10 cellular contexts compared by ENCODE assay signal in genomic region chr1:156663178-156663577, GRCh38. TPM values are rescaled to one million over a fixed set of nuclear protein-coding genes. Genes with fewer than 3 reads are reported as not detected.
DNase-seq lines count a peak whose midpoint lies in the region; ATAC-seq, FAIRE-seq and TF ChIP-seq lines count a peak whose summit lies in the region.
"Had no signal": no experiment of that assay in that cellular context is flagged by ENCODE, and none has a peak within 500 bp of the region (broad histone marks: within the 10 kb centered on the region; RNA-seq: fewer than 3 reads in every experiment).

No MANE protein-coding gene starts in this region.

- H3K4me2 ChIP-seq in A549, result peak overlapping the region; percentile 34; the same call in 2 of the 3 replicates

- intact Hi-C loops in mucosa of descending colon (cut with DNase I, micrococcal nuclease), result no loop called here

- ATAC-seq in A549, result no peak
- ATAC-seq in mucosa of descending colon, result no peak
- ATAC-seq in HG02763 (IDR thresholded peaks at IDR 0.05; ENCODE audit: unreplicated experiment), result no peak

- TF ChIP-seq RAD21 in A549 (conservative IDR thresholded peaks at IDR 0.05 in 1 of 2, IDR thresholded peaks at IDR 0.05 in 1 of 2), result no peak

- H3K27ac ChIP-seq in A549, result peak overlapping the region; percentile 56 to 97
- H3K27ac ChIP-seq in HUES64 (ENCODE audit: low read depth, low read length), result peak overlapping the region; percentile 86
- peak overlapping the region; percentile 80 to 92 for H3K27ac ChIP-seq in coronary artery

- no peak for TF ChIP-seq EP300 in A549 (IDR thresholded peaks at IDR 0.05)

- H3K9ac ChIP-seq in HUES64 (ENCODE audit: low read depth, low read length), result peak overlapping the region; percentile 44; the same call in 1 of the 2 replicates

- DNase-seq in A549 (ENCODE audit: low read depth in 1 of 2, low spot score in 1 of 2) (no peak), coronary artery (ENCODE audit: low spot score) (peak; percentile 85), mucosa of descending colon (peak in 2 of 3 donors; percentile 38 to 39), HUDEP-2 (lab: John Stamatoyannopoulos, UW; ENCODE audit: unreplicated experiment in 76 of 76) (no peak), NCI-H1694 (lab: John Stamatoyannopoulos, UW) (no peak), GM10248 (ENCODE audit: extremely low spot score) (no peak)
- DNase-seq: effector CD4-positive, alpha-beta T cell had no signal

- POLR2A ChIA-PET in A549 (lab: Yijun Ruan, JAX) (no interaction called here), GM10248 (lab: Yijun Ruan, JAX) (interaction anchor here (0.6 kb wide), 1 partner anchor 43 kb away, joined by 7 read pairs; no protein-coding TSS in a partner anchor)

- peaks cover 8% of the 10 kb centered on the region for H3K27me3 ChIP-seq in HUES64 (ENCODE audit: insufficient read depth, low read length)

- H3K36me3 ChIP-seq in HUES64 (ENCODE audit: insufficient read depth, low read length), result no peaks in the 10 kb centered on the region
- no peaks in the 10 kb centered on the region for H3K36me3 ChIP-seq in mucosa of descending colon (ENCODE audit: low read depth)

- no peak for FAIRE-seq in A549 (lab: Jason Lieb, UNC)
- FAIRE-seq: D721Med had no signal

- no peak for TF ChIP-seq POLR2A in A549 (IDR thresholded peaks at IDR 0.05; ENCODE audit: low read length)

- no peaks in the 10 kb centered on the region for H3K9me3 ChIP-seq in A549
- no peaks in the 10 kb centered on the region for H3K9me3 ChIP-seq in HUES64 (ENCODE audit: insufficient read depth, low read depth, low read length)
- no peaks in the 10 kb centered on the region for H3K9me3 ChIP-seq in mucosa of descending colon

- 91% methylated on average over 1 of the region's 5 CpGs for WGBS in A549 (ENCODE audit: missing lambda C conversion rate)
- WGBS in HUES64, result 28% methylated on average over 5 of the region's 5 CpGs

- H3K4me1 ChIP-seq in A549 (peaks cover 63% of the 10 kb centered on the region), HUES64 (ENCODE audit: insufficient read depth, low read length) (peaks cover 63% of the 10 kb centered on the region), mucosa of descending colon (ENCODE audit: low read depth) (peaks cover 49% of the 10 kb centered on the region)

- TF ChIP-seq CTCF in A549 (IDR thresholded peaks at IDR 0.05) (no peak), coronary artery (IDR thresholded peaks at IDR 0.05) (no peak), mucosa of descending colon (IDR thresholded peaks at IDR 0.05) (no peak), GM10248 (IDR thresholded peaks at IDR 0.05; ENCODE audit: control extremely low read depth, extremely low read depth, low read depth, missing control alignments) (no peak)

- CTCF ChIA-PET in A549 (lab: Yijun Ruan, JAX) (interaction anchor here (4.1 to 15.2 kb wide), 4 partner anchors 13 to 43 kb away, joined by 30 to 402 read pairs (median 220); partner anchors contain the start of genes CRABP2, HAPLN2 and NES), GM10248 (lab: Yijun Ruan, JAX) (interaction anchor here (2.6 to 14.2 kb wide), 3 partner anchors 17 to 63 kb away, joined by 7 to 431 read pairs (median 18); partner anchors contain the start of gene NES)

- H3K4me3 ChIP-seq in A549, result no peak overlapping the region
- H3K4me3 ChIP-seq in HUES64 (ENCODE audit: low read length), result no peak overlapping the region
- H3K4me3 ChIP-seq in coronary artery, result no peak overlapping the region
- no peak overlapping the region for H3K4me3 ChIP-seq in mucosa of descending colon

TF ChIP-seq in A549, 52 proteins besides CTCF, POLR2A, EP300 and RAD21:
- TF ChIP-seq GATA3 (IDR thresholded peaks at IDR 0.05; ENCODE audit: borderline replicate concordance) (no peak), CHD2 (IDR thresholded peaks at IDR 0.05; ENCODE audit: low read length, partially characterized antibody) (no peak), HOXB13 (CRISPR knock-in tag; IDR thresholded peaks at IDR 0.05; ENCODE audit: low read depth) (no peak), CBX8 (IDR thresholded peaks at IDR 0.05) (no peak), FOSL2 (IDR thresholded peaks at IDR 0.05) (no peak), FOSL2 (CRISPR knock-in tag; IDR thresholded peaks at IDR 0.05) (no peak), POLR2AphosphoS2 (conservative IDR thresholded peaks at IDR 0.05; ENCODE audit: low read length) (no peak), HOXB5 (CRISPR knock-in tag; IDR thresholded peaks at IDR 0.05) (no peak), HDAC2 (IDR thresholded peaks at IDR 0.05) (no peak), HEYL (CRISPR knock-in tag; IDR thresholded peaks at IDR 0.05) (no peak), TP53 (CRISPR knock-in tag; IDR thresholded peaks at IDR 0.05) (no peak), RNF2 (IDR thresholded peaks at IDR 0.05; ENCODE audit: borderline replicate concordance, low read depth) (no peak), JUN (IDR thresholded peaks at IDR 0.05) (no peak), NR3C1 (IDR thresholded peaks at IDR 0.05) (no peak), EHMT2 (IDR thresholded peaks at IDR 0.05; ENCODE audit: low read depth) (no peak), NFE2L2 (conservative IDR thresholded peaks at IDR 0.05; ENCODE audit: low read length) (no peak), CEBPB (IDR thresholded peaks at IDR 0.05) (no peak)
- TF ChIP-seq, protein P1, sequence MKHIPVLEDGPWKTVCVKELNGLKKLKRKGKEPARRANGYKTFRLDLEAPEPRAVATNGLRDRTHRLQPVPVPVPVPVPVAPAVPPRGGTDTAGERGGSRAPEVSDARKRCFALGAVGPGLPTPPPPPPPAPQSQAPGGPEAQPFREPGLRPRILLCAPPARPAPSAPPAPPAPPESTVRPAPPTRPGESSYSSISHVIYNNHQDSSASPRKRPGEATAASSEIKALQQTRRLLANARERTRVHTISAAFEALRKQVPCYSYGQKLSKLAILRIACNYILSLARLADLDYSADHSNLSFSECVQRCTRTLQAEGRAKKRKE (CRISPR knock-in tag; IDR thresholded peaks at IDR 0.05; ENCODE audit: low read depth), result no peak
- TF ChIP-seq, protein P2, sequence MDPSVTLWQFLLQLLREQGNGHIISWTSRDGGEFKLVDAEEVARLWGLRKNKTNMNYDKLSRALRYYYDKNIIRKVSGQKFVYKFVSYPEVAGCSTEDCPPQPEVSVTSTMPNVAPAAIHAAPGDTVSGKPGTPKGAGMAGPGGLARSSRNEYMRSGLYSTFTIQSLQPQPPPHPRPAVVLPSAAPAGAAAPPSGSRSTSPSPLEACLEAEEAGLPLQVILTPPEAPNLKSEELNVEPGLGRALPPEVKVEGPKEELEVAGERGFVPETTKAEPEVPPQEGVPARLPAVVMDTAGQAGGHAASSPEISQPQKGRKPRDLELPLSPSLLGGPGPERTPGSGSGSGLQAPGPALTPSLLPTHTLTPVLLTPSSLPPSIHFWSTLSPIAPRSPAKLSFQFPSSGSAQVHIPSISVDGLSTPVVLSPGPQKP (IDR thresholded peaks at IDR 0.05; ENCODE audit: low read depth, low read length), result no peak
- TF ChIP-seq, protein P3, sequence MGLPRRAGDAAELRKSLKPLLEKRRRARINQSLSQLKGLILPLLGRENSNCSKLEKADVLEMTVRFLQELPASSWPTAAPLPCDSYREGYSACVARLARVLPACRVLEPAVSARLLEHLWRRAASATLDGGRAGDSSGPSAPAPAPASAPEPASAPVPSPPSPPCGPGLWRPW (IDR thresholded peaks at IDR 0.05), result no peak
- TF ChIP-seq, protein P4, sequence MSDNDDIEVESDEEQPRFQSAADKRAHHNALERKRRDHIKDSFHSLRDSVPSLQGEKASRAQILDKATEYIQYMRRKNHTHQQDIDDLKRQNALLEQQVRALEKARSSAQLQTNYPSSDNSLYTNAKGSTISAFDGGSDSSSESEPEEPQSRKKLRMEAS (IDR thresholded peaks at IDR 0.05), result no peak
TF ChIP-seq in A549: peak in this region for 0.

RNA-seq across cellular contexts. Expression of gene NES, which starts 14.0 kb away (rescaled TPM):
- 0.57 and 0.65 TPM in 2 replicates for polyA plus RNA-seq in A549 (2011; rRNA removed)
- 0.34 and 0.39 TPM in 2 replicates for polyA plus RNA-seq in A549 (2012; cell fraction: cytosol; rRNA removed)
- polyA plus RNA-seq in A549 (2012; cell fraction: nucleus; rRNA removed), result 2.5 and 2.7 TPM in 2 replicates
- polyA plus RNA-seq in A549 (2017; fragmentation: RNase III; extraction: RNeasy Plus Mini Kit Qiagen cat#74134 plus additional on column Dnase treatment), result 2.1 to 2.8 TPM (median 2.1 TPM) in 3 replicates
- 0.45 and 0.54 TPM in 2 replicates for polyA minus RNA-seq in A549 (2011; rRNA and poly(A)+ RNA removed)
- polyA plus RNA-seq in HUES64 (2013, experiment 1 of 2), result 116 TPM
- polyA plus RNA-seq in HUES64 (2013, experiment 2 of 2), result 122 TPM
- total RNA-seq in mucosa of descending colon, result 10 to 100 TPM in 1 of 3 donors, 1 to 10 TPM in 2; 3.0 to 11.4 (median 6.4) TPM

RNA-seq across cellular contexts. Expression of gene BCAN, which starts 21.3 kb away (rescaled TPM):
- polyA plus RNA-seq in A549 (2011; rRNA removed) (0.12 TPM in 1 of 2 replicates, not detected in the other), A549 (2017; fragmentation: RNase III; extraction: RNeasy Plus Mini Kit Qiagen cat#74134 plus additional on column Dnase treatment) (not detected in 3 replicates)
- polyA plus RNA-seq in A549 (2012; cell fraction: cytosol; rRNA removed), result 0.03 TPM in 1 of 2 replicates, not detected in the other
- polyA plus RNA-seq in A549 (2012; cell fraction: nucleus; rRNA removed), result 0.07 and 0.18 TPM in 2 replicates
- polyA minus RNA-seq in A549 (2011; rRNA and poly(A)+ RNA removed), result not detected in 2 replicates
- 1.6 TPM for polyA plus RNA-seq in HUES64 (2013, experiment 1 of 2)
- 2.0 TPM for polyA plus RNA-seq in HUES64 (2013, experiment 2 of 2)
- under 1 TPM in 2 of 3 donors, not detected in 1; 0.14 to 0.79 TPM for total RNA-seq in mucosa of descending colon

RNA-seq across cellular contexts. Expression of gene CRABP2, which starts 42.2 kb away (rescaled TPM):
- 1.4 and 1.7 TPM in 2 replicates for polyA plus RNA-seq in A549 (2011; rRNA removed)
- polyA plus RNA-seq in A549 (2012; cell fraction: cytosol; rRNA removed), result 2.9 and 3.8 TPM in 2 replicates
- 6.1 and 8.7 TPM in 2 replicates for polyA plus RNA-seq in A549 (2012; cell fraction: nucleus; rRNA removed)
- 15.6 to 19.1 TPM (median 17.9 TPM) in 3 replicates for polyA plus RNA-seq in A549 (2017; fragmentation: RNase III; extraction: RNeasy Plus Mini Kit Qiagen cat#74134 plus additional on column Dnase treatment)
- polyA minus RNA-seq in A549 (2011; rRNA and poly(A)+ RNA removed), result 1.0 TPM in 1 of 2 replicates, not detected in the other
- polyA plus RNA-seq in HUES64 (2013, experiment 1 of 2), result 229 TPM
- 318 TPM for polyA plus RNA-seq in HUES64 (2013, experiment 2 of 2)
- total RNA-seq in mucosa of descending colon, result 1 to 10 TPM in 2 of 3 donors, under 1 TPM in 1; 0.38 to 2.2 (median 1.2) TPM

RNA-seq across cellular contexts. Expression of gene HAPLN2, which starts 44.0 kb away (rescaled TPM):
- polyA plus RNA-seq in A549 (2011; rRNA removed), result 0.11 and 0.23 TPM in 2 replicates
- 0.08 and 0.09 TPM in 2 replicates for polyA plus RNA-seq in A549 (2012; cell fraction: cytosol; rRNA removed)
- polyA plus RNA-seq in A549 (2012; cell fraction: nucleus; rRNA removed), result 1.4 and 1.8 TPM in 2 replicates
- polyA plus RNA-seq in A549 (2017; fragmentation: RNase III; extraction: RNeasy Plus Mini Kit Qiagen cat#74134 plus additional on column Dnase treatment), result 0.10 to 0.16 TPM (median 0.13 TPM) in 3 replicates
- not detected in 2 replicates for polyA minus RNA-seq in A549 (2011; rRNA and poly(A)+ RNA removed)
- polyA plus RNA-seq in HUES64 (2013, experiment 1 of 2), result not detected
- 0.19 TPM for polyA plus RNA-seq in HUES64 (2013, experiment 2 of 2)
- under 1 TPM in 1 of 3 donors, not detected in 2; 0.28 TPM for total RNA-seq in mucosa of descending colon

Comparison
In these comparisons a context has a peak if more than half of its experiments do, and no peak if none do; other contexts are left out.
1. DNase-seq: peak in coronary artery (single experiment) and mucosa of descending colon (2 of 3); none in A549 (0 of 2), HUDEP-2 (0 of 76), NCI-H1694 (single experiment) and GM10248 (single experiment).
2. Peak in every context shown above with its lines, with median percentiles within 50 percentile points of each other: H3K27ac ChIP-seq.